14 cellular contexts compared by ENCODE assay signal in the genomic region with DNA sequence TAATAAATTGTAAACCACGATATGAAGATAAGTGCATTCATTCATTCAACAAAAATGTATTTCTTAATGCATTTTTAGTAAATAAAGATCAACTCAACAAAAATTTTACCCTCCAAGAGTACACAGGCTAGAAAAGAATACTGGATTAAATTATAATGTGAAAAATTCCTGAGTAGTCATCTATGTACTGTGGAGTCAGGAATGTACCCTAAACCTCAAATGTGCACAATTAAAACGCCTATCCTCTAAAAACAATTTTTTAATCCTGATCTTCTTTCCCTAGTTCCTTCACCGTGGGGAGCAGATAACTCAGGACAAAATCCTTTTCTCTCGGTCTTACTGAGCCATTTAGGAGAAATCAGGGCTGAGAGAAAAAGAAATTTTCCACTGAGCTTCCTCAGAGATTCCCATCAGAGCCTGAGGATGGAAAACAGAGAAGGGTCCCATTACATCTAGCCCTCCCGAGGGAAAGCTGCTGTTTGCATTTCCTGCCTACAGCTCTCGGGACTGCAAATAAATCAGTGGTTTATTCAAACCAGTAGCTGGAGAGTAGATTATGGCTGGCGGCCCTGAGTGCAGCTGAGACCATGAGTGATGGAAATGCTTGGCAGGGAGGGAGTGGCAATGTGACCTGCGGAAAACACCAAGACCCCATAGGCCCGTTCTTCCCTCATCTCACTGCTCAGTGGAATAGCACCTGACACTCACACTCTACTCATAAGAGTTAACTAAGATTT. TPM values are rescaled to one million over a fixed set of nuclear protein-coding genes. Genes with fewer than 3 reads are reported as not detected.
DNase-seq lines count a peak whose midpoint lies in the region; TF ChIP-seq lines count a peak whose summit lies in the region.
"Had no signal": no experiment of that assay in that cellular context is flagged by ENCODE, and none has a peak within 500 bp of the region (broad histone marks: within the 10 kb centered on the region; RNA-seq: fewer than 3 reads in every experiment).

No MANE protein-coding gene starts in this region.

- POLR2A ChIA-PET in HEK293 (lab: Yijun Ruan, JAX) = no interaction called here

- 0 to 21% methylated on average over 1 to 3 of the region's 9 CpGs for WGBS in mesodermal cell (ENCODE audit: insufficient coverage in 2 of 2), 2 experiments

- H3K4me3 ChIP-seq in HEK293 (ENCODE audit: low read depth, low read length) = no peak overlapping the region
- no peak overlapping the region for H3K4me3 ChIP-seq in SJCRH30
- no peak overlapping the region for H3K4me3 ChIP-seq in mesodermal cell (ENCODE audit: extremely low read depth, insufficient read depth, low read length, poor library complexity, severe bottlenecking)
- H3K4me3 ChIP-seq: esophagus squamous epithelium had no signal

- TF ChIP-seq CTCF in HEK293 (tag by site-specific recombination; IDR thresholded peaks at IDR 0.05) = no peak

- H3K36me3 ChIP-seq in HEK293 (ENCODE audit: control insufficient read depth in 2 of 2, insufficient read depth in 1 of 2, low read length in 2 of 2) (no peaks in the 10 kb centered on the region), SJCRH30 (no peaks in the 10 kb centered on the region), mesodermal cell (ENCODE audit: control insufficient read depth, insufficient read depth, low read length) (no peaks in the 10 kb centered on the region)
- H3K36me3 ChIP-seq: esophagus squamous epithelium had no signal

- CTCF ChIA-PET in HEK293 (lab: Yijun Ruan, JAX) = interaction anchor here (0.6 to 1.8 kb wide), 6 partner anchors 12 to 418 kb away, joined by 3 to 7 read pairs (median 5); no protein-coding TSS in a partner anchor

- H3K27me3 ChIP-seq in SJCRH30 = peaks cover 3% of the 10 kb centered on the region; the same call in 1 of the 2 replicates
- H3K27me3 ChIP-seq: esophagus squamous epithelium had no signal

- no peaks in the 10 kb centered on the region for H3K4me1 ChIP-seq in HEK293 (ENCODE audit: control insufficient read depth, insufficient read depth, low read length)
- H3K4me1 ChIP-seq in SJCRH30 = no peaks in the 10 kb centered on the region
- no peaks in the 10 kb centered on the region for H3K4me1 ChIP-seq in mesodermal cell (ENCODE audit: control insufficient read depth, insufficient read depth, low read length, poor library complexity, severe bottlenecking)

- H3K9me3 ChIP-seq in HEK293 (ENCODE audit: control insufficient read depth, insufficient read depth, low read depth, low read length) (no peaks in the 10 kb centered on the region), SJCRH30 (replicated peaks) (no peaks in the 10 kb centered on the region), mesodermal cell (ENCODE audit: control insufficient read depth, low read length) (no peaks in the 10 kb centered on the region)
- H3K9me3 ChIP-seq: esophagus squamous epithelium had no signal

- DNase-seq in SJCRH30 = peak; percentile 33 to 57
- DNase-seq in ureter (ENCODE audit: low spot score) = no peak
- DNase-seq in COLO668 (lab: John Stamatoyannopoulos, UW; ENCODE audit: unreplicated experiment) = no peak
- no peak for DNase-seq in MV-4-11 (lab: John Stamatoyannopoulos, UW)
- DNase-seq: CD4-positive, alpha-beta T cell; esophagus squamous epithelium; NCI-H1694 treated with DMSO at 0.1 percent for 48 hours; stimulated activated CD4-positive, alpha-beta T cell treated with anti-CD3 and anti-CD28 coated beads, Interleukin-1b, Interleukin-23, amount 100 ng/mL, for 48 hours; stimulated activated naive B cell treated with anti-CD40 and anti-IgM and Interleukin-4, amounts not matched to agents 10 μg/mL and 1 μg/mL and 100 μg/mL, for 72 hours; T1000 had no signal

- H3K27ac ChIP-seq in HEK293 (ENCODE audit: extremely low read depth, low read depth, low read length) (no peak overlapping the region), SJCRH30 (no peak overlapping the region), mesodermal cell (ENCODE audit: low read depth, low read length, severe bottlenecking) (peak overlapping the region; percentile 77)

TF ChIP-seq in HEK293, 187 proteins besides CTCF, POLR2A, EP300 and RAD21:
- TF ChIP-seq ZNF624 (tag by site-specific recombination; IDR thresholded peaks at IDR 0.05) = no peak
- no peak for TF ChIP-seq GLI2 (tag by site-specific recombination; IDR thresholded peaks at IDR 0.05; ENCODE audit: borderline replicate concordance, low read depth)
- TF ChIP-seq OSR2 (tag by site-specific recombination; IDR thresholded peaks at IDR 0.05) = peak; percentile 68
- TF ChIP-seq MZF1 (tag by site-specific recombination; IDR thresholded peaks at IDR 0.05; ENCODE audit: borderline replicate concordance) = no peak

RNA-seq across cellular contexts. Expression of a gene that starts 7.4 kb away (rescaled TPM):
- total RNA-seq in SJCRH30 (2014; rRNA removed; shearing (Covaris generic)) = not detected in 2 replicates
- not detected for polyA plus RNA-seq in mesodermal cell (2013, experiment 1 of 2)
- not detected for polyA plus RNA-seq in mesodermal cell (2013, experiment 2 of 2)
- not detected for total RNA-seq in ureter
- total RNA-seq: activated CD8-positive, alpha-beta memory T cell treated with anti-CD3 and anti-CD28 coated beads for 36 hours; CD4-positive, alpha-beta T cell; cerebellum; esophagus squamous epithelium had no signal

RNA-seq across cellular contexts. Expression of a gene that starts 34.0 kb away (rescaled TPM):
- total RNA-seq in SJCRH30 (2014; rRNA removed; shearing (Covaris generic)) = 35.2 and 35.6 TPM in 2 replicates
- 89.5 TPM for polyA plus RNA-seq in mesodermal cell (2013, experiment 1 of 2)
- 79.0 TPM for polyA plus RNA-seq in mesodermal cell (2013, experiment 2 of 2)
- 200 TPM for total RNA-seq in ureter

RNA-seq across cellular contexts. Expression of a gene that starts 46.0 kb away (rescaled TPM):
- not detected in 2 replicates for total RNA-seq in SJCRH30 (2014; rRNA removed; shearing (Covaris generic))
- not detected for polyA plus RNA-seq in mesodermal cell (2013, experiment 1 of 2)
- polyA plus RNA-seq in mesodermal cell (2013, experiment 2 of 2) = not detected
- not detected for total RNA-seq in ureter
- total RNA-seq: activated CD8-positive, alpha-beta memory T cell treated with anti-CD3 and anti-CD28 coated beads for 36 hours; CD4-positive, alpha-beta T cell; cerebellum; esophagus squamous epithelium had no signal

RNA-seq across cellular contexts. Expression of a gene that starts 55.5 kb away (rescaled TPM):
- total RNA-seq in SJCRH30 (2014; rRNA removed; shearing (Covaris generic)) = 0.97 and 2.5 TPM in 2 replicates
- polyA plus RNA-seq in mesodermal cell (2013, experiment 1 of 2) = not detected
- polyA plus RNA-seq in mesodermal cell (2013, experiment 2 of 2) = not detected
- 34.0 TPM for total RNA-seq in ureter

RNA-seq across cellular contexts. Expression of a gene that starts 58.9 kb away (rescaled TPM):
- total RNA-seq in SJCRH30 (2014; rRNA removed; shearing (Covaris generic)) = 36.6 and 39.1 TPM in 2 replicates
- polyA plus RNA-seq in mesodermal cell (2013, experiment 1 of 2) = 19.0 TPM
- 16.4 TPM for polyA plus RNA-seq in mesodermal cell (2013, experiment 2 of 2)
- 42.3 TPM for total RNA-seq in ureter

Comparison
In these comparisons a context has a peak if more than half of its experiments do, and no peak if none do; other contexts are left out.
1. DNase-seq: peak in SJCRH30 (2 of 2); none in ureter (single experiment), COLO668 (single experiment) and MV-4-11 (single experiment).